Comparison of ENCODE assay signal across 20 cellular contexts in genomic region chr15:77015651-77016320, GRCh38. TPM values are rescaled to one million over a fixed set of nuclear protein-coding genes. Genes with fewer than 3 reads are reported as not detected.
DNase-seq lines count a peak whose midpoint lies in the region; ATAC-seq and TF ChIP-seq lines count a peak whose summit lies in the region.
"Had no signal": no experiment of that assay in that cellular context is flagged by ENCODE, and none has a peak within 500 bp of the region (broad histone marks: within the 10 kb centered on the region; RNA-seq: fewer than 3 reads in every experiment).

No MANE protein-coding gene starts in this region.

- H3K27me3 Mint-ChIP-seq in activated CD4-positive, alpha-beta T cell treated with anti-CD3 and anti-CD28 coated beads, Interleukin-2, amount 10 ng/mL, durations not matched to agents 7 days and 5 days = no peaks in the 10 kb centered on the region
- H3K27me3 Mint-ChIP-seq in GM23338 (ENCODE audit: insufficient read depth, low read depth, poor library complexity) (peaks cover 7% of the 10 kb centered on the region), endothelial cell (ENCODE audit: unreplicated experiment) (peaks cover 6% of the 10 kb centered on the region)
- no peaks in the 10 kb centered on the region for H3K27me3 Mint-ChIP-seq in activated naive CD8-positive, alpha-beta T cell
- no peaks in the 10 kb centered on the region for H3K27me3 Mint-ChIP-seq in naive thymus-derived CD8-positive, alpha-beta T cell

- H3K4me1 ChIP-seq in GM23338 (ENCODE audit: insufficient read depth) (no peaks in the 10 kb centered on the region), foreskin keratinocyte (no peaks in the 10 kb centered on the region), spleen (peaks cover 20 to 100% (median 86%) of the 10 kb centered on the region in 6 donors)
- H3K4me1 ChIP-seq: right lobe of liver had no signal

- peaks cover 59% of the 10 kb centered on the region for H3K36me3 Mint-ChIP-seq in activated CD4-positive, alpha-beta T cell treated with anti-CD3 and anti-CD28 coated beads, Interleukin-2, amount 10 ng/mL, durations not matched to agents 7 days and 5 days (ENCODE audit: low read depth)
- no peaks in the 10 kb centered on the region for H3K36me3 Mint-ChIP-seq in GM23338 (ENCODE audit: low read depth)
- peaks cover 2% of the 10 kb centered on the region for H3K36me3 Mint-ChIP-seq in activated naive CD8-positive, alpha-beta T cell
- peaks cover 0 to 18% (median 0%) of the 10 kb centered on the region in 3 donors for H3K36me3 Mint-ChIP-seq in naive thymus-derived CD8-positive, alpha-beta T cell
- no peaks in the 10 kb centered on the region for H3K36me3 Mint-ChIP-seq in endothelial cell (ENCODE audit: low read depth, unreplicated experiment)

- H3K36me3 ChIP-seq in GM23338 (ENCODE audit: insufficient read depth) = no peaks in the 10 kb centered on the region
- H3K36me3 ChIP-seq in spleen = peaks cover 0 to 39% (median 8%) of the 10 kb centered on the region in 6 donors
- H3K36me3 ChIP-seq: brain microvascular endothelial cell, right lobe of liver had no signal

- CTCF ChIA-PET in activated CD4-positive, alpha-beta T cell treated with anti-CD3 and anti-CD28 coated beads, Interleukin-2, amount 10 ng/mL, durations not matched to agents 7 days and 5 days (lab: Charles Lee) = interaction anchor here (0.7 to 4.3 kb wide), 4 partner anchors 13 to 41 kb away, joined by 3 to 18 read pairs (median 4); partner anchors contain the start of gene PSTPIP1

- H3K4me3 ChIP-seq in GM23338 (no peak overlapping the region), spleen (peak overlapping the region in 1 of 8 donors; percentile 11)
- H3K4me3 ChIP-seq: lung, PC-9, right lobe of liver had no signal

- WGBS in spleen, 5 donors = 28 to 59% (median 44%) methylated on average over 12 to 21 of the region's 21 CpGs

- H3K4me1 Mint-ChIP-seq in activated CD4-positive, alpha-beta T cell treated with anti-CD3 and anti-CD28 coated beads, Interleukin-2, amount 10 ng/mL, durations not matched to agents 7 days and 5 days = peaks cover 90% of the 10 kb centered on the region
- H3K4me1 Mint-ChIP-seq in GM23338 (no peaks in the 10 kb centered on the region; the same call in 2 of the 3 replicates), endothelial cell (ENCODE audit: unreplicated experiment) (peaks cover 3% of the 10 kb centered on the region)
- peaks cover 85% of the 10 kb centered on the region for H3K4me1 Mint-ChIP-seq in activated naive CD8-positive, alpha-beta T cell (ENCODE audit: low read depth)
- peaks cover 46 to 96% (median 90%) of the 10 kb centered on the region in 4 donors for H3K4me1 Mint-ChIP-seq in naive thymus-derived CD8-positive, alpha-beta T cell
- H3K4me1 Mint-ChIP-seq: nephron had no signal

- ATAC-seq in GM23338 = peak; percentile 71
- no peak for ATAC-seq in naive thymus-derived CD8-positive, alpha-beta T cell
- no peak for ATAC-seq in foreskin keratinocyte
- ATAC-seq: right lobe of liver had no signal

- H3K27me3 ChIP-seq in GM23338 (ENCODE audit: insufficient read depth) (no peaks in the 10 kb centered on the region), foreskin keratinocyte (no peaks in the 10 kb centered on the region), spleen (replicated peaks in 1 of 7) (no peaks in the 10 kb centered on the region)
- H3K27me3 ChIP-seq: brain microvascular endothelial cell, right lobe of liver had no signal

- no peak overlapping the region for H3K27ac ChIP-seq in GM23338 (ENCODE audit: low read depth)
- no peak overlapping the region for H3K27ac ChIP-seq in foreskin keratinocyte
- H3K27ac ChIP-seq in spleen = peak overlapping the region in 4 of 8 donors; percentile 73 to 89 (median 84)
- H3K27ac ChIP-seq: brain microvascular endothelial cell, PC-9, right lobe of liver had no signal

- H3K27ac Mint-ChIP-seq in activated CD4-positive, alpha-beta T cell treated with anti-CD3 and anti-CD28 coated beads, Interleukin-2, amount 10 ng/mL, durations not matched to agents 7 days and 5 days = peak overlapping the region; percentile 93
- H3K27ac Mint-ChIP-seq in GM23338 = no peak overlapping the region
- H3K27ac Mint-ChIP-seq in activated naive CD8-positive, alpha-beta T cell = peak overlapping the region; percentile 94
- peak overlapping the region; percentile 71 to 98 (median 90) for H3K27ac Mint-ChIP-seq in naive thymus-derived CD8-positive, alpha-beta T cell
- H3K27ac Mint-ChIP-seq in endothelial cell (ENCODE audit: unreplicated experiment) = no peak overlapping the region
- H3K27ac Mint-ChIP-seq: nephron had no signal

- H3F3A ChIP-seq in GM23338 (replicated peaks; ENCODE audit: low read depth) = no peaks in the 10 kb centered on the region

- no peak overlapping the region for H3K4me2 ChIP-seq in GM23338
- H3K4me2 ChIP-seq: PC-9 had no signal

- H3K9me2 ChIP-seq in GM23338 (ENCODE audit: insufficient read depth) = no peaks in the 10 kb centered on the region

- H3K9me3 Mint-ChIP-seq in activated CD4-positive, alpha-beta T cell treated with anti-CD3 and anti-CD28 coated beads, Interleukin-2, amount 10 ng/mL, durations not matched to agents 7 days and 5 days = no peaks in the 10 kb centered on the region
- H3K9me3 Mint-ChIP-seq in GM23338 = no peaks in the 10 kb centered on the region
- no peaks in the 10 kb centered on the region for H3K9me3 Mint-ChIP-seq in activated naive CD8-positive, alpha-beta T cell (ENCODE audit: low read depth)
- no peaks in the 10 kb centered on the region for H3K9me3 Mint-ChIP-seq in naive thymus-derived CD8-positive, alpha-beta T cell
- no peaks in the 10 kb centered on the region for H3K9me3 Mint-ChIP-seq in endothelial cell (ENCODE audit: unreplicated experiment)
- H3K9me3 Mint-ChIP-seq: nephron had no signal

- no peak for TF ChIP-seq POLR2A in spleen (IDR thresholded peaks at IDR 0.05)

- no peaks in the 10 kb centered on the region for H3K9me3 ChIP-seq in spleen
- H3K9me3 ChIP-seq: right lobe of liver had no signal

- TF ChIP-seq CTCF in GM23338 (conservative IDR thresholded peaks at IDR 0.05; ENCODE audit: low read depth in 2 of 2) (no peak), endothelial cell (IDR thresholded peaks at IDR 0.05; ENCODE audit: unreplicated experiment) (no peak), foreskin keratinocyte (conservative IDR thresholded peaks at IDR 0.05) (no peak), spleen (IDR thresholded peaks at IDR 0.05 in 8 of 11, conservative IDR thresholded peaks at IDR 0.05 in 3 of 11) (no peak)

- intact Hi-C loops in spleen (cut with DNase I; ENCODE audit: low total_unique reads) = no loop called here

- peak overlapping the region; percentile 32; the same call in 1 of the 2 replicates for H2AFZ ChIP-seq in GM23338
- H2AFZ ChIP-seq: PC-9 had no signal

- H3K79me2 ChIP-seq in GM23338 (replicated peaks; ENCODE audit: insufficient read depth) = no peaks in the 10 kb centered on the region

- no peak for DNase-seq in activated CD4-positive, alpha-beta T cell treated with anti-CD3 and anti-CD28 coated beads, Interleukin-2, amount 10 ng/mL, durations not matched to agents 7 days and 5 days
- no peak for DNase-seq in activated CD4-positive, alpha-beta T cell treated with anti-CD3 and anti-CD28 coated beads, Interleukin-2, amount 50 U/mL, for 48 hours
- DNase-seq in GM23338 (ENCODE audit: low spot score) (no peak), endothelial cell (ENCODE audit: low spot score) (no peak), foreskin keratinocyte (no peak), spleen (no peak)
- no peak for DNase-seq in naive thymus-derived CD8-positive, alpha-beta T cell
- DNase-seq: activated effector memory CD4-positive, alpha-beta T cell treated with Interleukin-2 at 50 U/mL for 16 hours; brain microvascular endothelial cell; effector CD4-positive, alpha-beta T cell; NCI-H1694; PC-9; stimulated activated CD4-positive, alpha-beta T cell treated with anti-CD3 and anti-CD28 coated beads, Interleukin-2, amount 100 ng/mL, for 48 hours; stimulated activated CD8-positive, alpha-beta memory T cell treated with anti-CD3 and anti-CD28 coated beads, Interleukin-4, amount 100 ng/mL, for 48 hours; trophoblast cell had no signal

- no peaks in the 10 kb centered on the region for H4K20me1 ChIP-seq in GM23338 (replicated peaks; ENCODE audit: insufficient read depth)

- POLR2A ChIA-PET in activated CD4-positive, alpha-beta T cell treated with anti-CD3 and anti-CD28 coated beads, Interleukin-2, amount 10 ng/mL, durations not matched to agents 7 days and 5 days (lab: Charles Lee) = no interaction called here
- POLR2A ChIA-PET in naive thymus-derived CD8-positive, alpha-beta T cell (lab: Charles Lee) = interaction anchor here (1.1 to 3.9 kb wide), 3 partner anchors 11 to 21 kb away, joined by 3 to 34 read pairs (median 11); partner anchors contain the start of gene PSTPIP1

- no peak overlapping the region for H3K4me3 Mint-ChIP-seq in activated CD4-positive, alpha-beta T cell treated with anti-CD3 and anti-CD28 coated beads, Interleukin-2, amount 10 ng/mL, durations not matched to agents 7 days and 5 days
- H3K4me3 Mint-ChIP-seq in GM23338 (no peak overlapping the region), endothelial cell (ENCODE audit: unreplicated experiment) (no peak overlapping the region)
- peak overlapping the region; percentile 57 for H3K4me3 Mint-ChIP-seq in activated naive CD8-positive, alpha-beta T cell
- peak overlapping the region in 9 of 10 donors; percentile 22 to 89 (median 77) for H3K4me3 Mint-ChIP-seq in naive thymus-derived CD8-positive, alpha-beta T cell
- H3K4me3 Mint-ChIP-seq: nephron had no signal

RNA-seq across cellular contexts. Expression of gene PSTPIP1, which starts 20.9 kb away (rescaled TPM):
- total RNA-seq in activated CD4-positive, alpha-beta T cell treated with anti-CD3 and anti-CD28 coated beads, Interleukin-2, amount 10 ng/mL, durations not matched to agents 7 days and 5 days = 100 to 1,000 TPM; 135 to 176 TPM
- total RNA-seq in GM23338 (2014; rRNA removed; shearing (Covaris generic)) = 0.19 and 0.80 TPM in 2 replicates
- polyA plus RNA-seq in GM23338 (2016; fragmentation: Nextera tagmentation; extraction: Ambion mirVana) (3.7 TPM in 2 replicates), foreskin keratinocyte (5.4 and 7.0 TPM in 2 replicates), spleen (100 to 1,000 TPM in 2 of 3 donors, 10 to 100 TPM in 1; 31.1 to 150 (median 115) TPM)
- total RNA-seq in naive thymus-derived CD8-positive, alpha-beta T cell = 100 to 1,000 TPM; 118 to 124 TPM
- 10 to 100 TPM; 34.0 to 50.6 (median 41.8) TPM for polyA plus RNA-seq in naive thymus-derived CD8-positive, alpha-beta T cell
- total RNA-seq in endothelial cell (ENCODE audit: unreplicated experiment) (not detected), foreskin keratinocyte (6.6 and 7.1 TPM in 2 replicates), spleen (100 to 1,000 TPM in 1 of 7 donors, 10 to 100 TPM in 6; 62.0 to 130 (median 82.6) TPM)
- total RNA-seq: NCI-H460, PC-9 had no signal

RNA-seq across cellular contexts. Expression of gene TSPAN3, which starts 55.1 kb away (rescaled TPM):
- total RNA-seq in activated CD4-positive, alpha-beta T cell treated with anti-CD3 and anti-CD28 coated beads, Interleukin-2, amount 10 ng/mL, durations not matched to agents 7 days and 5 days = 10 to 100 TPM; 14.5 to 16.7 TPM
- 135 and 159 TPM in 2 replicates for total RNA-seq in GM23338 (2014; rRNA removed; shearing (Covaris generic))
- 72.2 and 72.5 TPM in 2 replicates for polyA plus RNA-seq in GM23338 (2016; fragmentation: Nextera tagmentation; extraction: Ambion mirVana)
- 10 to 100 TPM; 36.6 to 36.8 TPM for total RNA-seq in naive thymus-derived CD8-positive, alpha-beta T cell
- 100 to 1,000 TPM in 2 of 3 donors, 10 to 100 TPM in 1; 87.9 to 120 (median 115) TPM for polyA plus RNA-seq in naive thymus-derived CD8-positive, alpha-beta T cell
- 140 TPM for total RNA-seq in endothelial cell (ENCODE audit: unreplicated experiment)
- total RNA-seq in foreskin keratinocyte = 107 and 123 TPM in 2 replicates
- polyA plus RNA-seq in foreskin keratinocyte = 86.5 and 108 TPM in 2 replicates
- total RNA-seq in spleen = 100 to 1,000 TPM in 6 of 7 donors, 10 to 100 TPM in 1; 98.5 to 276 (median 124) TPM
- 100 to 1,000 TPM; 117 to 160 (median 158) TPM for polyA plus RNA-seq in spleen

Comparison
In these comparisons a context has a peak if more than half of its experiments do, and no peak if none do; other contexts are left out.
1. H3K27ac Mint-ChIP-seq: peak in activated CD4-positive, alpha-beta T cell treated with anti-CD3 and anti-CD28 coated beads, Interleukin-2, amount 10 ng/mL, durations not matched to agents 7 days and 5 days (single experiment), activated naive CD8-positive, alpha-beta T cell (single experiment) and naive thymus-derived CD8-positive, alpha-beta T cell (10 of 10); none in GM23338 (single experiment) and endothelial cell (single experiment).
2. H3K4me3 Mint-ChIP-seq: peak in activated naive CD8-positive, alpha-beta T cell (single experiment) and naive thymus-derived CD8-positive, alpha-beta T cell (9 of 10); none in activated CD4-positive, alpha-beta T cell treated with anti-CD3 and anti-CD28 coated beads, Interleukin-2, amount 10 ng/mL, durations not matched to agents 7 days and 5 days (single experiment), GM23338 (single experiment) and endothelial cell (single experiment).